ENCODE assay signal across 26 cellular contexts in the genomic region with DNA sequence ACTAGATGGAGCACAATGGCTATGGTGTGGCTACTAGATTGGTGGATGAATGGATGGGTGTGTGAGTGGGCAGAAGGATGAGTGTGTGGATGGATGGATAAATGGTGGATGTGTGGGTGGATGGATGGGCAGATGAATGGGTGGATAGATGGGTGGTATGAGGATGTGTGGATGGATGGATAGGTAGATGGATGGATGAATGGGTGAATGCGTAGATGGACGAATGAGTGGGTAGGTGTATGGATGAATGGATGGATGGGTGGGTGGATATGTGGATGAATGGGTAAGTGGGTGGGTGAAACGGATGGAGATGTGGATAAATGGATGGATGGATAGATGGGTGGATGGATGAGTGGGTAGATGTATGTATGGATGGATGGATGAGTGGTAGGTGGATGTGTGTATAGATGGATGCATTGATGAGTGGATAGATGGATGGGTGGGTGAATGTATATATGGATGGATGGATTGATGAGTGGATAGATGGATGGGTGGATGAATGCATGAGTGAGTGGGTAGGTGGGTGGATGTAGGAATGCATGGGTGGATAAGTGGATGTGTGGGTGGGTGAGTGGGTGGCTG.
"Had no signal": no experiment of that assay in that cellular context is flagged by ENCODE, and none has a peak within 500 bp of the region (broad histone marks: within the 10 kb centered on the region; RNA-seq: fewer than 3 reads in every experiment).

No MANE protein-coding gene starts in this region.

- FAIRE-seq: colon, endometrium, endothelial cell of umbilical vein, frontal cortex had no signal

- H3K4me1 ChIP-seq: ascending aorta, breast epithelium had no signal

- H3K4me3 ChIP-seq: ascending aorta, breast epithelium had no signal

- H3K27ac ChIP-seq: ascending aorta, breast epithelium had no signal

- H3K9me3 ChIP-seq: ascending aorta, breast epithelium had no signal

- DNase-seq: activated CD4-positive, alpha-beta memory T cell treated with anti-CD3 and anti-CD28 coated beads for 36 hours; activated CD4-positive, alpha-beta T cell treated with anti-CD3 and anti-CD28 coated beads for 36 hours; activated CD4-positive, alpha-beta T cell treated with anti-CD3 and anti-CD28 coated beads, Interleukin-2, amount 10 ng/mL, durations not matched to agents 24 days and 14 days; activated CD4-positive, CD25-positive, alpha-beta regulatory T cell; activated CD4-positive, CD25-positive, alpha-beta regulatory T cell treated with anti-CD3 and anti-CD28 coated beads, Interleukin-2, amount 50 U/mL, for 72 hours; activated CD8-positive, alpha-beta memory T cell treated with anti-CD3 and anti-CD28 coated beads, Interleukin-2, amount 10 ng/mL, durations not matched to agents 7 days and 5 days; activated CD8-positive, alpha-beta memory T cell treated with anti-CD3 and anti-CD28 coated beads, Interleukin-2, amount 50 U/mL, for 4 hours; activated CD8-positive, alpha-beta T cell treated with anti-CD3 and anti-CD28 coated beads, Interleukin-2, amount 10 ng/mL, durations not matched to agents 7 days and 5 days; activated effector memory CD4-positive, alpha-beta T cell treated with anti-CD3 and anti-CD28 coated beads, Interleukin-2, amount 50 U/mL, for 16 hours; activated naive CD4-positive, alpha-beta T cell treated with anti-CD3 and anti-CD28 coated beads for 36 hours; activated naive CD8-positive, alpha-beta T cell treated with anti-CD3 and anti-CD28 coated beads, Interleukin-2, amount 10 ng/mL, durations not matched to agents 7 days and 5 days; activated T-cell treated with anti-CD3 and anti-CD28 coated beads, Interleukin-2, amount 50 U/mL, for 1 hour; activated T-cell treated with anti-CD3 and anti-CD28 coated beads, Interleukin-2, amount 50 U/mL, for 48 hours; cortex of kidney; dermis blood vessel endothelial cell; effector CD8-positive, alpha-beta T cell; foreskin fibroblast; T-helper 2 cell had no signal

- H3K36me3 ChIP-seq: ascending aorta, breast epithelium had no signal

- H3K27me3 ChIP-seq: ascending aorta, breast epithelium had no signal

- ATAC-seq: activated CD4-positive, alpha-beta T cell treated with anti-CD3 and anti-CD28 coated beads for 36 hours; activated CD8-positive, alpha-beta memory T cell treated with anti-CD3 and anti-CD28 coated beads, Interleukin-2, amount 10 ng/mL, durations not matched to agents 7 days and 5 days; activated CD8-positive, alpha-beta T cell treated with anti-CD3 and anti-CD28 coated beads, Interleukin-2, amount 10 ng/mL, durations not matched to agents 7 days and 5 days; activated naive CD4-positive, alpha-beta T cell treated with anti-CD3 and anti-CD28 coated beads, Interleukin-2, amount 50 U/mL, for 72 hours; esophagus mucosa had no signal
